16 cellular contexts compared by ENCODE assay signal in genomic region chr17:12990041-12990808, GRCh38. TPM values are rescaled to one million over a fixed set of nuclear protein-coding genes. Genes with fewer than 3 reads are reported as not detected.
DNase-seq lines count a peak whose midpoint lies in the region; ATAC-seq, FAIRE-seq and TF ChIP-seq lines count a peak whose summit lies in the region.
"Had no signal": no experiment of that assay in that cellular context is flagged by ENCODE, and none has a peak within 500 bp of the region (broad histone marks: within the 10 kb centered on the region; RNA-seq: fewer than 3 reads in every experiment).

No MANE protein-coding gene starts in this region.

- 91% methylated on average over 25 of the region's 25 CpGs for WGBS in HepG2 (ENCODE audit: low lambda C conversion rate)

- POLR2A ChIA-PET in HepG2 (lab: Yijun Ruan, JAX) = no interaction called here

- no peak overlapping the region for H2AFZ ChIP-seq in HepG2 (ENCODE audit: low read length)

- no peaks in the 10 kb centered on the region for H3K79me2 ChIP-seq in HepG2 (ENCODE audit: insufficient read depth, low read length)

- TF ChIP-seq EP300 in HepG2 (IDR thresholded peaks at IDR 0.05; ENCODE audit: low read depth in 2 of 2, low read length in 2 of 2) (no peak), HepG2 (CRISPR knock-in tag; IDR thresholded peaks at IDR 0.05; ENCODE audit: borderline replicate concordance) (no peak)

- in situ Hi-C loops in HepG2 (cut with HindIII; ENCODE audit: extremely low pct_ligation_motif_present, low pct_unique_long_range_greater_than_20kb) = no loop called here

- peaks cover 3 to 36% (median 17%) of the 10 kb centered on the region in 3 donors for H3K36me3 Mint-ChIP-seq in immature natural killer cell
- H3K36me3 Mint-ChIP-seq in activated CD4-positive, alpha-beta T cell treated with anti-CD3 and anti-CD28 coated beads, Interleukin-2, amount 10 ng/mL, durations not matched to agents 24 days and 14 days (ENCODE audit: low read depth) = peaks cover 41% of the 10 kb centered on the region

- H3K4me3 ChIP-seq in HepG2 (replicated peaks in 1 of 3; ENCODE audit: insufficient read depth in 1 of 3, low read depth in 2 of 3, low read length in 3 of 3) = no peak overlapping the region
- H3K4me3 ChIP-seq: colonic mucosa had no signal

- H3K4me1 ChIP-seq in HepG2 (ENCODE audit: insufficient read depth, low read length) = peaks cover 13% of the 10 kb centered on the region
- H3K4me1 ChIP-seq: colonic mucosa had no signal

- BruUV-seq in HepG2 (replicated peaks; lab: Mats Ljungman, UMichigan) = no TSS peak

- intact Hi-C loops in Right ventricle myocardium inferior (cut with DNase I) (loop anchor here (5.0 kb wide), 1 partner anchor 323 kb away; the partner anchor contains the start of gene MYOCD), cardiac septum (cut with DNase I) (no loop called here), HepG2 (cut with micrococcal nuclease; ENCODE audit: unreplicated experiment) (no loop called here)
- intact Hi-C loops in activated CD4-positive, alpha-beta T cell treated with anti-CD3 and anti-CD28 coated beads, Interleukin-2, amount 10 ng/mL, durations not matched to agents 24 days and 14 days (cut with micrococcal nuclease) = no loop called here

- H3K9ac ChIP-seq in HepG2 (ENCODE audit: insufficient read depth, low read depth, low read length) = no peak overlapping the region

- no peaks in the 10 kb centered on the region for H3K9me3 Mint-ChIP-seq in immature natural killer cell
- no peaks in the 10 kb centered on the region for H3K9me3 Mint-ChIP-seq in activated CD4-positive, alpha-beta T cell treated with anti-CD3 and anti-CD28 coated beads, Interleukin-2, amount 10 ng/mL, durations not matched to agents 24 days and 14 days

- peaks cover 0 to 3% (median 0%) of the 10 kb centered on the region in 3 donors for H3K27me3 Mint-ChIP-seq in immature natural killer cell (ENCODE audit: low read depth in 3 of 3)
- H3K27me3 Mint-ChIP-seq in activated CD4-positive, alpha-beta T cell treated with anti-CD3 and anti-CD28 coated beads, Interleukin-2, amount 10 ng/mL, durations not matched to agents 24 days and 14 days = no peaks in the 10 kb centered on the region

- peaks cover 10 to 35% of the 10 kb centered on the region in 2 experiments; a peak in 4 of 5 replicates for H3K36me3 ChIP-seq in HepG2 (replicated peaks in 1 of 2; ENCODE audit: control insufficient read depth in 1 of 2, insufficient read depth in 2 of 2, low read length in 2 of 2)

- H4K20me1 ChIP-seq in HepG2 (ENCODE audit: insufficient read depth, low read length) = no peaks in the 10 kb centered on the region

- CTCF ChIA-PET in HepG2 (lab: Yijun Ruan, JAX; ENCODE audit: low intra/inter-chr PET ratio, low total read pairs) = no interaction called here

- ATAC-seq in Right ventricle myocardium inferior (peak; percentile 82), HepG2 (no peak)
- ATAC-seq: activated CD8-positive, alpha-beta T cell treated with anti-CD3 and anti-CD28 coated beads, Interleukin-2, amount 10 ng/mL, durations not matched to agents 7 days and 5 days had no signal

- TF ChIP-seq POLR2A in HepG2 (IDR thresholded peaks at IDR 0.05; ENCODE audit: insufficient read depth in 1 of 2, low read depth in 2 of 2, low read length in 2 of 2) = 0 out of 4 replicates have a peak, but pooled peaks of 1 of the 2 experiments have one; percentile 6

- no peak for FAIRE-seq in HepG2 (lab: Jason Lieb, UNC)
- FAIRE-seq: keratinocyte, urothelium cell line had no signal

- H3K27ac Mint-ChIP-seq in immature natural killer cell = peak overlapping the region in 2 of 6 donors; percentile 61 to 66
- no peak overlapping the region for H3K27ac Mint-ChIP-seq in activated CD4-positive, alpha-beta T cell treated with anti-CD3 and anti-CD28 coated beads, Interleukin-2, amount 10 ng/mL, durations not matched to agents 24 days and 14 days
- H3K27ac Mint-ChIP-seq: activated CD8-positive, alpha-beta T cell treated with anti-CD3 and anti-CD28 coated beads, Interleukin-2, amount 10 ng/mL, durations not matched to agents 7 days and 5 days had no signal

- no peak overlapping the region for H3K4me2 ChIP-seq in HepG2 (ENCODE audit: low read depth, low read length)

- H3K9me3 ChIP-seq in HepG2 (ENCODE audit: low read length) = no peaks in the 10 kb centered on the region
- H3K9me3 ChIP-seq: colonic mucosa had no signal

- DNase-seq in Right ventricle myocardium inferior (ENCODE audit: missing footprints) (peak; percentile 85), cardiac septum (ENCODE audit: low spot score) (no peak), cerebellar cortex (ENCODE audit: low spot score) (peak; percentile 97), HepG2 (ENCODE audit: low spot score) (no peak), immature natural killer cell (no peak), H4 (ENCODE audit: low spot score) (no peak), HuH-7.5 (ENCODE audit: low spot score) (no peak)
- DNase-seq in activated CD4-positive, alpha-beta T cell treated with anti-CD3 and anti-CD28 coated beads, Interleukin-2, amount 10 ng/mL, durations not matched to agents 24 days and 14 days = no peak
- DNase-seq: activated CD8-positive, alpha-beta T cell treated with anti-CD3 and anti-CD28 coated beads, Interleukin-2, amount 10 ng/mL, durations not matched to agents 7 days and 5 days; colonic mucosa; erythroblast; glutamatergic neuron; NCI-H1694 treated with DMSO at 0.1 percent for 48 hours; NCI-H524 had no signal

- H3K27me3 ChIP-seq in HepG2 (ENCODE audit: control insufficient read depth in 1 of 2, insufficient read depth in 2 of 2, low read length in 2 of 2) = no peaks in the 10 kb centered on the region
- H3K27me3 ChIP-seq: colonic mucosa had no signal

- no peak overlapping the region for H3K27ac ChIP-seq in HepG2 (ENCODE audit: extremely low read length, insufficient read depth, low read length)
- H3K27ac ChIP-seq: colonic mucosa had no signal

- H3K4me3 Mint-ChIP-seq in immature natural killer cell = no peak overlapping the region
- no peak overlapping the region for H3K4me3 Mint-ChIP-seq in activated CD4-positive, alpha-beta T cell treated with anti-CD3 and anti-CD28 coated beads, Interleukin-2, amount 10 ng/mL, durations not matched to agents 24 days and 14 days
- H3K4me3 Mint-ChIP-seq: activated CD8-positive, alpha-beta T cell treated with anti-CD3 and anti-CD28 coated beads, Interleukin-2, amount 10 ng/mL, durations not matched to agents 7 days and 5 days had no signal

- no peak for TF ChIP-seq CTCF in HepG2 (CRISPR knock-in tag; IDR thresholded peaks at IDR 0.05)

- no peak for TF ChIP-seq RAD21 in HepG2 (CRISPR knock-in tag; IDR thresholded peaks at IDR 0.05)

- H3K4me1 Mint-ChIP-seq in immature natural killer cell = no peaks in the 10 kb centered on the region
- no peaks in the 10 kb centered on the region for H3K4me1 Mint-ChIP-seq in activated CD4-positive, alpha-beta T cell treated with anti-CD3 and anti-CD28 coated beads, Interleukin-2, amount 10 ng/mL, durations not matched to agents 24 days and 14 days

TF ChIP-seq in HepG2, 621 proteins besides CTCF, POLR2A, EP300 and RAD21 (continues in another document):
- no peak for TF ChIP-seq HOXD1 (CRISPR knock-in tag; IDR thresholded peaks at IDR 0.05)
- TF ChIP-seq NR2C2 (CRISPR knock-in tag; IDR thresholded peaks at IDR 0.05; ENCODE audit: borderline replicate concordance) = 0 out of 2 replicates have a peak, but pooled peaks have one; percentile 23
- 0 out of 2 replicates have a peak, but pooled peaks have one; percentile 36 for TF ChIP-seq ZSCAN25 (CRISPR knock-in tag; IDR thresholded peaks at IDR 0.05)
- peak; percentile 17 for TF ChIP-seq RBM22 (optimal IDR thresholded peaks at IDR 0.05; ENCODE audit: low read length)
- no peak for TF ChIP-seq MAZ (IDR thresholded peaks at IDR 0.05; ENCODE audit: borderline replicate concordance, low read depth, low read length)
- no peak for TF ChIP-seq MAZ (CRISPR knock-in tag; IDR thresholded peaks at IDR 0.05; ENCODE audit: low read depth)
- TF ChIP-seq NCOA1 (CRISPR knock-in tag; IDR thresholded peaks at IDR 0.05) = no peak

RNA-seq across cellular contexts. Expression of gene ELAC2, which starts 27.6 kb away (rescaled TPM):
- total RNA-seq in Right ventricle myocardium inferior (63.6 TPM), cardiac septum (52.2 TPM), HepG2 (2016; rRNA removed; fragmentation: Illumina TruSeq; extraction: Trizol) (42.9 and 50.4 TPM in 2 replicates)
- total RNA-seq in HepG2 (2016; cell fraction: cytosol; rRNA removed; fragmentation: Illumina TruSeq; extraction: Trizol; ENCODE audit: low read depth) = 6.8 and 7.4 TPM in 2 replicates
- total RNA-seq in HepG2 (2016; cell fraction: insoluble cytoplasmic fraction; rRNA removed; fragmentation: Illumina TruSeq; extraction: Trizol) = 38.0 and 55.2 TPM in 2 replicates
- 14.0 and 16.1 TPM in 2 replicates for total RNA-seq in HepG2 (2016; cell fraction: membrane; rRNA removed; fragmentation: Illumina TruSeq; extraction: Trizol)
- 48.8 and 59.2 TPM in 2 replicates for total RNA-seq in HepG2 (2016; cell fraction: nucleus; rRNA removed; fragmentation: Illumina TruSeq; extraction: Trizol)
- polyA plus RNA-seq in HepG2 (2011; rRNA removed) (35.6 and 45.1 TPM in 2 replicates), immature natural killer cell (10 to 100 TPM; 30.7 to 61.2 (median 38.6) TPM)
- 30.3 and 39.0 TPM in 2 replicates for polyA plus RNA-seq in HepG2 (2011; cell fraction: cytosol; rRNA removed)
- polyA plus RNA-seq in HepG2 (2011; cell fraction: nucleus; rRNA removed) = 95.9 and 116 TPM in 2 replicates
- polyA plus RNA-seq in HepG2 (2012) = 21.6 and 29.3 TPM in 2 replicates
- 4.0 and 5.6 TPM in 2 replicates for polyA plus RNA-seq in HepG2 (2016; cell fraction: cytosol; fragmentation: Illumina TruSeq; extraction: Trizol; ENCODE audit: low read depth)
- 33.5 and 45.6 TPM in 2 replicates for polyA plus RNA-seq in HepG2 (2016; cell fraction: insoluble cytoplasmic fraction; fragmentation: Illumina TruSeq; extraction: Trizol; ENCODE audit: low read depth)
- polyA plus RNA-seq in HepG2 (2016; cell fraction: membrane; fragmentation: Illumina TruSeq; extraction: Trizol; ENCODE audit: low read depth) = 8.1 and 11.5 TPM in 2 replicates
- 86.8 and 92.4 TPM in 2 replicates for polyA plus RNA-seq in HepG2 (2016; cell fraction: nucleus; fragmentation: Illumina TruSeq; extraction: Trizol; ENCODE audit: insufficient read depth, low read depth)
- 155 and 322 TPM in 2 replicates for polyA minus RNA-seq in HepG2 (2011; rRNA and poly(A)+ RNA removed; ENCODE audit: low replicate concordance)
- polyA minus RNA-seq in HepG2 (2011; cell fraction: cytosol; rRNA and poly(A)+ RNA removed) = 23.6 and 23.8 TPM in 2 replicates
- polyA minus RNA-seq in HepG2 (2011; cell fraction: nucleus; rRNA and poly(A)+ RNA removed) = 42.5 and 49.9 TPM in 2 replicates
- 97.5 and 102 TPM in 2 replicates for total RNA-seq in activated CD4-positive, alpha-beta T cell treated with anti-CD3 and anti-CD28 coated beads, Interleukin-2, amount 10 ng/mL, durations not matched to agents 24 days and 14 days
- total RNA-seq in H4 (2014; rRNA removed; shearing (Covaris generic)) = 35.1 and 45.1 TPM in 2 replicates

Comparison
In these comparisons a context has a peak if more than half of its experiments do, and no peak if none do; other contexts are left out.
1. DNase-seq: peak in Right ventricle myocardium inferior (single experiment) and cerebellar cortex (single experiment); none in cardiac septum (single experiment), HepG2 (single experiment), immature natural killer cell (0 of 3), activated CD4-positive, alpha-beta T cell treated with anti-CD3 and anti-CD28 coated beads, Interleukin-2, amount 10 ng/mL, durations not matched to agents 24 days and 14 days (single experiment), H4 (single experiment) and HuH-7.5 (single experiment).